13 cellular contexts compared by ENCODE assay signal in the genomic region with DNA sequence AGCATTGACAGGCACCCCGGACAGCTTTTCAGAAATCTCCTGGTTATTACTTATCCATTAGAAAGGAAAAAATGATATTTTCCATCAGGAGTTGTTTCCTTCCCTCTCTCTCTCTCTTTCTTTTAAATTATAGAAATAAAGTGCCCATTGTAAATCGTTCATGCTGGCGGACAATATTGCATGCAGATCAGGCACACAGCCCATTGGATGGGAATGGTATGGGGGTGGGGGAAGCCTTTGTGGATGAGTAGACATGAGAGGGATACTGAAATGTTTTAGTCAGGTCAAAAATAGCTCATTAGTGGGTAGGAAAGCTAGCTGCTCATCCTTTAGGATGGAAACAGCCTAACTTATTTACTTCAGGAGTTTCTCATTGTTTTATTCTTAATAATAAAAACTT.
A peak's percentile ranks its signal among the peaks of the same experiment; 100 is the strongest.
DNase-seq lines count a peak whose midpoint lies in the region; ATAC-seq lines count a peak whose summit lies in the region.
"Had no signal": no experiment of that assay in that cellular context is flagged by ENCODE, and none has a peak within 500 bp of the region (broad histone marks: within the 10 kb centered on the region; RNA-seq: fewer than 3 reads in every experiment).

No MANE protein-coding gene starts in this region.

- ATAC-seq in GM21717 (IDR thresholded peaks at IDR 0.05; ENCODE audit: unreplicated experiment) (no peak), HG03571 (IDR thresholded peaks at IDR 0.05; ENCODE audit: unreplicated experiment) (no peak)
- ATAC-seq in activated naive CD8-positive, alpha-beta T cell treated with anti-CD3 and anti-CD28 coated beads, Interleukin-2, amount 50 U/mL, for 24 hours: no peak
- ATAC-seq: HCT116 had no signal

- no peak overlapping the region for H3K4me3 Mint-ChIP-seq in activated naive CD8-positive, alpha-beta T cell treated with anti-CD3 and anti-CD28 coated beads, Interleukin-2, amount 50 U/mL, for 24 hours
- H3K4me3 Mint-ChIP-seq: CD4-positive, alpha-beta T cell; HFFc6 had no signal

- DNase-seq in NCI-H446 treated with DMSO at 0.1 percent for 48 hours (lab: John Stamatoyannopoulos, UW) (peak; percentile 59), head of caudate nucleus (peak in 22 of 42 donors; percentile 12 to 63 (median 32)), pons (ENCODE audit: low spot score) (peak; percentile 66)
- DNase-seq in activated naive CD8-positive, alpha-beta T cell treated with anti-CD3 and anti-CD28 coated beads, Interleukin-2, amount 50 U/mL, for 24 hours: no peak
- DNase-seq: ACHN; Caco-2; CD4-positive, alpha-beta T cell; GM23248; H7; HFFc6 had no signal

- H3K27me3 Mint-ChIP-seq in activated naive CD8-positive, alpha-beta T cell treated with anti-CD3 and anti-CD28 coated beads, Interleukin-2, amount 50 U/mL, for 24 hours: no peaks in the 10 kb centered on the region
- H3K27me3 Mint-ChIP-seq: CD4-positive, alpha-beta T cell had no signal

- H3K27ac Mint-ChIP-seq in activated naive CD8-positive, alpha-beta T cell treated with anti-CD3 and anti-CD28 coated beads, Interleukin-2, amount 50 U/mL, for 24 hours: no peak overlapping the region
- H3K27ac Mint-ChIP-seq: CD4-positive, alpha-beta T cell; HFFc6 had no signal

- no peaks in the 10 kb centered on the region for H3K4me1 Mint-ChIP-seq in activated naive CD8-positive, alpha-beta T cell treated with anti-CD3 and anti-CD28 coated beads, Interleukin-2, amount 50 U/mL, for 24 hours

- no peaks in the 10 kb centered on the region for H3K36me3 Mint-ChIP-seq in activated naive CD8-positive, alpha-beta T cell treated with anti-CD3 and anti-CD28 coated beads, Interleukin-2, amount 50 U/mL, for 24 hours (ENCODE audit: low read depth)

- intact Hi-C loops in head of caudate nucleus (cut with DNase I): loop anchor here (10.0 kb wide), 1 partner anchor 613 kb away; no protein-coding TSS in a partner anchor

- no peaks in the 10 kb centered on the region for H3K9me3 Mint-ChIP-seq in activated naive CD8-positive, alpha-beta T cell treated with anti-CD3 and anti-CD28 coated beads, Interleukin-2, amount 50 U/mL, for 24 hours
- H3K9me3 Mint-ChIP-seq: CD4-positive, alpha-beta T cell had no signal
